In the genomic region with DNA sequence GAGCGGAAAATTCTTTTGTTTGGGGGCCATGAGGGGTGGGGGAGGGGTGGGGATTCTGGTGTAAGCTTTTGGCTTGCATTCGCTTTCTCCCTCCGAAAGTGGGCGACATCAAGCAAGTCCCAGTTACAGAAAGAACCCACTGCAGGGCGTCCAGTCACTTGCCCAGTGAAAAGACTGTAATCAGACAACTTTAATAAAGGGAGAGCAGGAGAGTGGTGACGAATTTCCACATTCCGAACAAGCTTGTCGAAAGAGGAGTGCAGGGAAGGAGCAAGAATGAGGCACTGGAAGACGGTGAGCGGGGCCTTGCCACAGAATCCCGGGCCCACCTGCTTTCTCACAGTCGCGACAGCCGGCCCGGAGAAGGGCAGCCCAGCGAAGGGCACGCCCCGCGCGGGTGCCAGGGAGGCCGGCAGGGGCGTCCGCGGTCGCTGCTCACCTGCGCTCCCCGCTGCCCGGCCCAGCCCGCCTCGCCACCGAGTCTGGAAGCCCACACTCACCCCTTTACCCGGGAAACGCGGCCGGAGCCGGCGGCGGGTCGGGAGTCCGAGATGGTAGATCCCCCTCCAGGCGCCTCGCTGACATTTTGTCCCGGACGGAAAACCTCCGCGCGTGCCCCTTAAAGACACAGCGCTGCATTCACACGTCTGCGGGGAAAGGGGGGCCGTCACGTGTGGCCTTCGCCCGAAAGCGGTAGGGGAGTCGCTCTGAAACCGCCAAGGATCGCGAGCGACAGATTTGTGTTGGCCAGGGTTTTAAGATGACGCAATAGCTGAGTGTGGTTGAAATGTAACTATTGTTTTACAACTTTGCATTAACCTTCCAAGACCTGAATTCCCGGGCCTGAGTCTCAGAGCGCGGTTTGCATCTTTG, we compare ENCODE assay signal across 1 cellular context.
TF ChIP-seq lines count a peak whose summit lies in the region.

A gene with protein sequence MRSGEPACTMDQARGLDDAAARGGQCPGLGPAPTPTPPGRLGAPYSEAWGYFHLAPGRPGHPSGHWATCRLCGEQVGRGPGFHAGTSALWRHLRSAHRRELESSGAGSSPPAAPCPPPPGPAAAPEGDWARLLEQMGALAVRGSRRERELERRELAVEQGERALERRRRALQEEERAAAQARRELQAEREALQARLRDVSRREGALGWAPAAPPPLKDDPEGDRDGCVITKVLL (minus strand): TSS at position 675 of the 873 bp plus-strand sequence. CDS start 9,407 bp downstream, outside the sequence.

TF ChIP-seq in GM12878, 131 proteins besides CTCF, POLR2A, EP300 and RAD21 (continued from another document and continues in another):
- TF ChIP-seq, protein P1, sequence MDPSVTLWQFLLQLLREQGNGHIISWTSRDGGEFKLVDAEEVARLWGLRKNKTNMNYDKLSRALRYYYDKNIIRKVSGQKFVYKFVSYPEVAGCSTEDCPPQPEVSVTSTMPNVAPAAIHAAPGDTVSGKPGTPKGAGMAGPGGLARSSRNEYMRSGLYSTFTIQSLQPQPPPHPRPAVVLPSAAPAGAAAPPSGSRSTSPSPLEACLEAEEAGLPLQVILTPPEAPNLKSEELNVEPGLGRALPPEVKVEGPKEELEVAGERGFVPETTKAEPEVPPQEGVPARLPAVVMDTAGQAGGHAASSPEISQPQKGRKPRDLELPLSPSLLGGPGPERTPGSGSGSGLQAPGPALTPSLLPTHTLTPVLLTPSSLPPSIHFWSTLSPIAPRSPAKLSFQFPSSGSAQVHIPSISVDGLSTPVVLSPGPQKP (IDR thresholded peaks at IDR 0.05; ENCODE audit: low read depth, low read length): no peak
- TF ChIP-seq TAF1 (IDR thresholded peaks at IDR 0.05; ENCODE audit: borderline replicate concordance, low read depth, low read length) (no peak; the same call in 1 of the 2 replicates), MXI1 (IDR thresholded peaks at IDR 0.05; ENCODE audit: low read depth, low read length) (no peak), YY1 (IDR thresholded peaks at IDR 0.05; ENCODE audit: low read depth, low read length) (peak; percentile 73), KLF5 (IDR thresholded peaks at IDR 0.05; ENCODE audit: partially characterized antibody) (peak; percentile 21), MYC (IDR thresholded peaks at IDR 0.05; ENCODE audit: insufficient read depth, insufficient read length, insufficient replicate concordance, low read length, severe bottlenecking) (no peak), JUND (IDR thresholded peaks at IDR 0.05; ENCODE audit: low read depth, low read length) (no peak), FOS (IDR thresholded peaks at IDR 0.05; ENCODE audit: borderline replicate concordance, extremely low read depth, insufficient read length) (no peak), CREM (IDR thresholded peaks at IDR 0.05; ENCODE audit: low read depth) (peak; percentile 84), YBX1 (IDR thresholded peaks at IDR 0.05) (no peak), BACH1 (IDR thresholded peaks at IDR 0.05; ENCODE audit: borderline replicate concordance) (peak; percentile 30; the same call in 1 of the 2 replicates), NR2F1 (conservative IDR thresholded peaks at IDR 0.05) (peak; percentile 55), KAT2A (conservative IDR thresholded peaks at IDR 0.05; ENCODE audit: control insufficient read depth, low read depth, low read length) (no peak), SUZ12 (IDR thresholded peaks at IDR 0.05; ENCODE audit: unreplicated experiment) (no peak), TCF7 (IDR thresholded peaks at IDR 0.05; ENCODE audit: borderline replicate concordance) (no peak), SUPT20H (IDR thresholded peaks at IDR 0.05; ENCODE audit: borderline replicate concordance, control insufficient read depth, low read depth, low read length) (no peak), CBX5 (IDR thresholded peaks at IDR 0.05; ENCODE audit: low read depth) (no peak), MEF2B (IDR thresholded peaks at IDR 0.05; ENCODE audit: partially characterized antibody, poor library complexity, severe bottlenecking) (peak; percentile 35), TBL1XR1 (IDR thresholded peaks at IDR 0.05; ENCODE audit: low read depth, low read length) (no peak), RBBP5 (conservative IDR thresholded peaks at IDR 0.05) (no peak), NBN (IDR thresholded peaks at IDR 0.05) (no peak), KDM1A (IDR thresholded peaks at IDR 0.05; ENCODE audit: borderline replicate concordance) (no peak), RUNX3 (IDR thresholded peaks at IDR 0.05; ENCODE audit: low read length) (peak; percentile 66), TCF3 (IDR thresholded peaks at IDR 0.05; ENCODE audit: borderline replicate concordance, insufficient read depth, low read depth, low read length) (0 out of 2 replicates have a peak, but pooled peaks have one; percentile 23)
- TF ChIP-seq, protein P2, sequence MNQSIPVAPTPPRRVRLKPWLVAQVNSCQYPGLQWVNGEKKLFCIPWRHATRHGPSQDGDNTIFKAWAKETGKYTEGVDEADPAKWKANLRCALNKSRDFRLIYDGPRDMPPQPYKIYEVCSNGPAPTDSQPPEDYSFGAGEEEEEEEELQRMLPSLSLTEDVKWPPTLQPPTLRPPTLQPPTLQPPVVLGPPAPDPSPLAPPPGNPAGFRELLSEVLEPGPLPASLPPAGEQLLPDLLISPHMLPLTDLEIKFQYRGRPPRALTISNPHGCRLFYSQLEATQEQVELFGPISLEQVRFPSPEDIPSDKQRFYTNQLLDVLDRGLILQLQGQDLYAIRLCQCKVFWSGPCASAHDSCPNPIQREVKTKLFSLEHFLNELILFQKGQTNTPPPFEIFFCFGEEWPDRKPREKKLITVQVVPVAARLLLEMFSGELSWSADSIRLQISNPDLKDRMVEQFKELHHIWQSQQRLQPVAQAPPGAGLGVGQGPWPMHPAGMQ (IDR thresholded peaks at IDR 0.05; ENCODE audit: borderline replicate concordance): 0 out of 2 replicates have a peak, but pooled peaks have one; percentile 30
- TF ChIP-seq, protein P3, sequence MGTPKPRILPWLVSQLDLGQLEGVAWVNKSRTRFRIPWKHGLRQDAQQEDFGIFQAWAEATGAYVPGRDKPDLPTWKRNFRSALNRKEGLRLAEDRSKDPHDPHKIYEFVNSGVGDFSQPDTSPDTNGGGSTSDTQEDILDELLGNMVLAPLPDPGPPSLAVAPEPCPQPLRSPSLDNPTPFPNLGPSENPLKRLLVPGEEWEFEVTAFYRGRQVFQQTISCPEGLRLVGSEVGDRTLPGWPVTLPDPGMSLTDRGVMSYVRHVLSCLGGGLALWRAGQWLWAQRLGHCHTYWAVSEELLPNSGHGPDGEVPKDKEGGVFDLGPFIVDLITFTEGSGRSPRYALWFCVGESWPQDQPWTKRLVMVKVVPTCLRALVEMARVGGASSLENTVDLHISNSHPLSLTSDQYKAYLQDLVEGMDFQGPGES (IDR thresholded peaks at IDR 0.05): no peak
- TF ChIP-seq, protein P4, sequence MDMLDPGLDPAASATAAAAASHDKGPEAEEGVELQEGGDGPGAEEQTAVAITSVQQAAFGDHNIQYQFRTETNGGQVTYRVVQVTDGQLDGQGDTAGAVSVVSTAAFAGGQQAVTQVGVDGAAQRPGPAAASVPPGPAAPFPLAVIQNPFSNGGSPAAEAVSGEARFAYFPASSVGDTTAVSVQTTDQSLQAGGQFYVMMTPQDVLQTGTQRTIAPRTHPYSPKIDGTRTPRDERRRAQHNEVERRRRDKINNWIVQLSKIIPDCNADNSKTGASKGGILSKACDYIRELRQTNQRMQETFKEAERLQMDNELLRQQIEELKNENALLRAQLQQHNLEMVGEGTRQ (IDR thresholded peaks at IDR 0.05; ENCODE audit: borderline replicate concordance, low read depth, low read length): peak; percentile 40
- TF ChIP-seq, protein P5, sequence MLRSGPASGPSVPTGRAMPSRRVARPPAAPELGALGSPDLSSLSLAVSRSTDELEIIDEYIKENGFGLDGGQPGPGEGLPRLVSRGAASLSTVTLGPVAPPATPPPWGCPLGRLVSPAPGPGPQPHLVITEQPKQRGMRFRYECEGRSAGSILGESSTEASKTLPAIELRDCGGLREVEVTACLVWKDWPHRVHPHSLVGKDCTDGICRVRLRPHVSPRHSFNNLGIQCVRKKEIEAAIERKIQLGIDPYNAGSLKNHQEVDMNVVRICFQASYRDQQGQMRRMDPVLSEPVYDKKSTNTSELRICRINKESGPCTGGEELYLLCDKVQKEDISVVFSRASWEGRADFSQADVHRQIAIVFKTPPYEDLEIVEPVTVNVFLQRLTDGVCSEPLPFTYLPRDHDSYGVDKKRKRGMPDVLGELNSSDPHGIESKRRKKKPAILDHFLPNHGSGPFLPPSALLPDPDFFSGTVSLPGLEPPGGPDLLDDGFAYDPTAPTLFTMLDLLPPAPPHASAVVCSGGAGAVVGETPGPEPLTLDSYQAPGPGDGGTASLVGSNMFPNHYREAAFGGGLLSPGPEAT (IDR thresholded peaks at IDR 0.05; ENCODE audit: low read depth): peak; percentile 69; the same call in 1 of the 2 replicates
- TF ChIP-seq, protein P6, sequence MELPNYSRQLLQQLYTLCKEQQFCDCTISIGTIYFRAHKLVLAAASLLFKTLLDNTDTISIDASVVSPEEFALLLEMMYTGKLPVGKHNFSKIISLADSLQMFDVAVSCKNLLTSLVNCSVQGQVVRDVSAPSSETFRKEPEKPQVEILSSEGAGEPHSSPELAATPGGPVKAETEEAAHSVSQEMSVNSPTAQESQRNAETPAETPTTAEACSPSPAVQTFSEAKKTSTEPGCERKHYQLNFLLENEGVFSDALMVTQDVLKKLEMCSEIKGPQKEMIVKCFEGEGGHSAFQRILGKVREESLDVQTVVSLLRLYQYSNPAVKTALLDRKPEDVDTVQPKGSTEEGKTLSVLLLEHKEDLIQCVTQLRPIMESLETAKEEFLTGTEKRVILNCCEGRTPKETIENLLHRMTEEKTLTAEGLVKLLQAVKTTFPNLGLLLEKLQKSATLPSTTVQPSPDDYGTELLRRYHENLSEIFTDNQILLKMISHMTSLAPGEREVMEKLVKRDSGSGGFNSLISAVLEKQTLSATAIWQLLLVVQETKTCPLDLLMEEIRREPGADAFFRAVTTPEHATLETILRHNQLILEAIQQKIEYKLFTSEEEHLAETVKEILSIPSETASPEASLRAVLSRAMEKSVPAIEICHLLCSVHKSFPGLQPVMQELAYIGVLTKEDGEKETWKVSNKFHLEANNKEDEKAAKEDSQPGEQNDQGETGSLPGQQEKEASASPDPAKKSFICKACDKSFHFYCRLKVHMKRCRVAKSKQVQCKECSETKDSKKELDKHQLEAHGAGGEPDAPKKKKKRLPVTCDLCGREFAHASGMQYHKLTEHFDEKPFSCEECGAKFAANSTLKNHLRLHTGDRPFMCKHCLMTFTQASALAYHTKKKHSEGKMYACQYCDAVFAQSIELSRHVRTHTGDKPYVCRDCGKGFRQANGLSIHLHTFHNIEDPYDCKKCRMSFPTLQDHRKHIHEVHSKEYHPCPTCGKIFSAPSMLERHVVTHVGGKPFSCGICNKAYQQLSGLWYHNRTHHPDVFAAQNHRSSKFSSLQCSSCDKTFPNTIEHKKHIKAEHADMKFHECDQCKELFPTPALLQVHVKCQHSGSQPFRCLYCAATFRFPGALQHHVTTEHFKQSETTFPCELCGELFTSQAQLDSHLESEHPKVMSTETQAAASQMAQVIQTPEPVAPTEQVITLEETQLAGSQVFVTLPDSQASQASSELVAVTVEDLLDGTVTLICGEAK (IDR thresholded peaks at IDR 0.05; ENCODE audit: borderline replicate concordance): no peak
- TF ChIP-seq, protein P7, sequence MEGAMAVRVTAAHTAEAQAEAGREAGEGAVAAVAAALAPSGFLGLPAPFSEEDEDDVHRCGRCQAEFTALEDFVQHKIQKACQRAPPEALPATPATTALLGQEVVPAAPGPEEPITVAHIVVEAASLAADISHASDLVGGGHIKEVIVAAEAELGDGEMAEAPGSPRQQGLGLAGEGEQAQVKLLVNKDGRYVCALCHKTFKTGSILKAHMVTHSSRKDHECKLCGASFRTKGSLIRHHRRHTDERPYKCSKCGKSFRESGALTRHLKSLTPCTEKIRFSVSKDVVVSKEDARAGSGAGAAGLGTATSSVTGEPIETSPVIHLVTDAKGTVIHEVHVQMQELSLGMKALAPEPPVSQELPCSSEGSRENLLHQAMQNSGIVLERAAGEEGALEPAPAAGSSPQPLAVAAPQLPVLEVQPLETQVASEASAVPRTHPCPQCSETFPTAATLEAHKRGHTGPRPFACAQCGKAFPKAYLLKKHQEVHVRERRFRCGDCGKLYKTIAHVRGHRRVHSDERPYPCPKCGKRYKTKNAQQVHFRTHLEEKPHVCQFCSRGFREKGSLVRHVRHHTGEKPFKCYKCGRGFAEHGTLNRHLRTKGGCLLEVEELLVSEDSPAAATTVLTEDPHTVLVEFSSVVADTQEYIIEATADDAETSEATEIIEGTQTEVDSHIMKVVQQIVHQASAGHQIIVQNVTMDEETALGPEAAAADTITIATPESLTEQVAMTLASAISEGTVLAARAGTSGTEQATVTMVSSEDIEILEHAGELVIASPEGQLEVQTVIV (IDR thresholded peaks at IDR 0.05; ENCODE audit: borderline replicate concordance, partially characterized antibody): no peak
- TF ChIP-seq, protein P8, sequence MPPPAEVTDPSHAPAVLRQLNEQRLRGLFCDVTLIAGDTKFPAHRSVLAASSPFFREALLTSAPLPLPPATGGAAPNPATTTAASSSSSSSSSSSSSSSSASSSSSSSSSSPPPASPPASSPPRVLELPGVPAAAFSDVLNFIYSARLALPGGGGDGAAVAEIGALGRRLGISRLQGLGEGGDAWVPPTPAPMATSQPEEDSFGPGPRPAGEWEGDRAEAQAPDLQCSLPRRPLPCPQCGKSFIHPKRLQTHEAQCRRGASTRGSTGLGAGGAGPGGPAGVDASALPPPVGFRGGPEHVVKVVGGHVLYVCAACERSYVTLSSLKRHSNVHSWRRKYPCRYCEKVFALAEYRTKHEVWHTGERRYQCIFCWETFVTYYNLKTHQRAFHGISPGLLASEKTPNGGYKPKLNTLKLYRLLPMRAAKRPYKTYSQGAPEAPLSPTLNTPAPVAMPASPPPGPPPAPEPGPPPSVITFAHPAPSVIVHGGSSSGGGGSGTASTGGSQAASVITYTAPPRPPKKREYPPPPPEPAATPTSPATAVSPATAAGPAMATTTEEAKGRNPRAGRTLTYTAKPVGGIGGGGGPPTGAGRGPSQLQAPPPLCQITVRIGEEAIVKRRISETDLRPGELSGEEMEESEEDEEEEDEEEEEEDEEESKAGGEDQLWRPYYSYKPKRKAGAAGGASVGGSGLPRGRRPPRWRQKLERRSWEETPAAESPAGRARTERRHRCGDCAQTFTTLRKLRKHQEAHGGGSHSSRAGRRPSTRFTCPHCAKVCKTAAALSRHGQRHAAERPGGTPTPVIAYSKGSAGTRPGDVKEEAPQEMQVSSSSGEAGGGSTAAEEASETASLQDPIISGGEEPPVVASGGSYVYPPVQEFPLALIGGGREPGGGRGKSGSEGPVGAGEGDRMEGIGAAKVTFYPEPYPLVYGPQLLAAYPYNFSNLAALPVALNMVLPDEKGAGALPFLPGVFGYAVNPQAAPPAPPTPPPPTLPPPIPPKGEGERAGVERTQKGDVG (CRISPR knock-in tag; IDR thresholded peaks at IDR 0.05): no peak
- TF ChIP-seq, protein P9, sequence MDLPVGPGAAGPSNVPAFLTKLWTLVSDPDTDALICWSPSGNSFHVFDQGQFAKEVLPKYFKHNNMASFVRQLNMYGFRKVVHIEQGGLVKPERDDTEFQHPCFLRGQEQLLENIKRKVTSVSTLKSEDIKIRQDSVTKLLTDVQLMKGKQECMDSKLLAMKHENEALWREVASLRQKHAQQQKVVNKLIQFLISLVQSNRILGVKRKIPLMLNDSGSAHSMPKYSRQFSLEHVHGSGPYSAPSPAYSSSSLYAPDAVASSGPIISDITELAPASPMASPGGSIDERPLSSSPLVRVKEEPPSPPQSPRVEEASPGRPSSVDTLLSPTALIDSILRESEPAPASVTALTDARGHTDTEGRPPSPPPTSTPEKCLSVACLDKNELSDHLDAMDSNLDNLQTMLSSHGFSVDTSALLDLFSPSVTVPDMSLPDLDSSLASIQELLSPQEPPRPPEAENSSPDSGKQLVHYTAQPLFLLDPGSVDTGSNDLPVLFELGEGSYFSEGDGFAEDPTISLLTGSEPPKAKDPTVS (IDR thresholded peaks at IDR 0.05; ENCODE audit: low read depth, low read length): no peak
